In genomic region chr2:216694201-216694825, GRCh38 we compare ENCODE assay signal across 1 cellular context.
TF ChIP-seq lines count a peak whose summit lies in the region.

No MANE protein-coding gene starts in this region.

TF ChIP-seq in HCT116, 20 proteins besides CTCF, POLR2A, EP300 and RAD21 (continued from another document):
- no peak for TF ChIP-seq ATF3 (IDR thresholded peaks at IDR 0.05)
